Comparison of ENCODE assay signal across 10 cellular contexts in the genomic region with DNA sequence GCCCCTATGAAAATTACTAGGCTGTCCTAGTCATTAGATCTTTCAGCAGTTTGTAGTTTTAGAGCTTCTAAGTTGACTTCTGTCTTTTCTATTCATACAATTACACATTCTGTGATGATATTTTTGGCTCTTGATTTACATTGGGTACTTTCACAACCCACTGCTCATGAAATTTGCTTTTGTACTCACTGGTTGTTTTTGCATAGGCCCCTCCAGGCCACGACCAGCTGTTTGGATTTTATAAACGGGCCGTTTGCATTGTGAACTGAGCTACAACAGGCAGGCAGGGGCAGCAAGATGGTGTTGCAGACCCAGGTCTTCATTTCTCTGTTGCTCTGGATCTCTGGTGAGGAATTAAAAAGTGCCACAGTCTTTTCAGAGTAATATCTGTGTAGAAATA.
DNase-seq lines count a peak whose midpoint lies in the region; ATAC-seq and TF ChIP-seq lines count a peak whose summit lies in the region.
"Had no signal": no experiment of that assay in that cellular context is flagged by ENCODE, and none has a peak within 500 bp of the region (broad histone marks: within the 10 kb centered on the region; RNA-seq: fewer than 3 reads in every experiment).

No MANE protein-coding gene starts in this region.

- TF ChIP-seq CTCF in GM13976 (IDR thresholded peaks at IDR 0.05; ENCODE audit: borderline replicate concordance, control extremely low read depth, extremely low read depth, insufficient read depth, missing control alignments): no peak
- TF ChIP-seq CTCF in Loucy (conservative IDR thresholded peaks at IDR 0.05; ENCODE audit: low read length): no peak

- peak; percentile 10 for DNase-seq in GM13976 (ENCODE audit: low spot score)
- no peak for DNase-seq in nucleus accumbens (lab: John Stamatoyannopoulos, UW)
- no peak for DNase-seq in MV-4-11 (lab: John Stamatoyannopoulos, UW)
- DNase-seq in NCI-H2171 treated with DMSO at 0.1 percent for 48 hours (lab: John Stamatoyannopoulos, UW): no peak
- DNase-seq in COLO668 (lab: John Stamatoyannopoulos, UW; ENCODE audit: unreplicated experiment): no peak
- DNase-seq: heart right ventricle had no signal

- no peaks in the 10 kb centered on the region for H3F3A ChIP-seq in Loucy (ENCODE audit: low read depth)

- H3K9me2 ChIP-seq in Loucy (replicated peaks; ENCODE audit: low read depth, low read length): no peaks in the 10 kb centered on the region

- H3K4me3 ChIP-seq in Loucy (ENCODE audit: low read length, poor library complexity, severe bottlenecking): no peak overlapping the region
- H3K4me3 ChIP-seq: heart right ventricle, SJSA1 had no signal

- H3K79me2 ChIP-seq in Loucy (ENCODE audit: insufficient read depth, low read length): no peaks in the 10 kb centered on the region

- H3K9me3 ChIP-seq in Loucy (ENCODE audit: insufficient read depth, low read depth, low read length): no peaks in the 10 kb centered on the region
- H3K9me3 ChIP-seq: heart right ventricle, SJSA1 had no signal

- peak overlapping the region; percentile 53; the same call in 1 of the 2 replicates for H2AFZ ChIP-seq in Loucy (ENCODE audit: low read length)

- H3K4me1 ChIP-seq in Loucy (ENCODE audit: insufficient read depth, low read length, poor library complexity, severe bottlenecking): peaks cover 19% of the 10 kb centered on the region
- H3K4me1 ChIP-seq: SJSA1 had no signal

- no peaks in the 10 kb centered on the region for H3K36me3 ChIP-seq in Loucy (ENCODE audit: insufficient read depth, low read length)
- H3K36me3 ChIP-seq: heart right ventricle, SJSA1 had no signal

- no peaks in the 10 kb centered on the region for H4K20me1 ChIP-seq in Loucy (ENCODE audit: insufficient read depth, low read length, poor library complexity, severe bottlenecking)

- H3K9ac ChIP-seq in Loucy (ENCODE audit: low read depth, low read length, poor library complexity, severe bottlenecking): peak overlapping the region; percentile 61

- peak; percentile 71 for ATAC-seq in GM19463 (IDR thresholded peaks at IDR 0.05; ENCODE audit: unreplicated experiment)
- ATAC-seq in HG02852 (IDR thresholded peaks at IDR 0.05; ENCODE audit: unreplicated experiment): peak; percentile 76
- ATAC-seq: heart right ventricle had no signal

- H3K27me3 ChIP-seq in Loucy (ENCODE audit: insufficient read depth, low read length, poor library complexity, severe bottlenecking): no peaks in the 10 kb centered on the region
- H3K27me3 ChIP-seq: SJSA1 had no signal

- peak overlapping the region; percentile 63 for H3K4me2 ChIP-seq in Loucy (ENCODE audit: low read depth, low read length, poor library complexity, severe bottlenecking)

- in situ Hi-C loops in GM13976 (cut with MboI; ENCODE audit: low sequenced_read_pairs, unreplicated experiment): loop anchor here (25.0 kb wide), 1 partner anchor 298 kb away; no protein-coding TSS in a partner anchor
